ENCODE assay signal across 7 cellular contexts in the genomic region with DNA sequence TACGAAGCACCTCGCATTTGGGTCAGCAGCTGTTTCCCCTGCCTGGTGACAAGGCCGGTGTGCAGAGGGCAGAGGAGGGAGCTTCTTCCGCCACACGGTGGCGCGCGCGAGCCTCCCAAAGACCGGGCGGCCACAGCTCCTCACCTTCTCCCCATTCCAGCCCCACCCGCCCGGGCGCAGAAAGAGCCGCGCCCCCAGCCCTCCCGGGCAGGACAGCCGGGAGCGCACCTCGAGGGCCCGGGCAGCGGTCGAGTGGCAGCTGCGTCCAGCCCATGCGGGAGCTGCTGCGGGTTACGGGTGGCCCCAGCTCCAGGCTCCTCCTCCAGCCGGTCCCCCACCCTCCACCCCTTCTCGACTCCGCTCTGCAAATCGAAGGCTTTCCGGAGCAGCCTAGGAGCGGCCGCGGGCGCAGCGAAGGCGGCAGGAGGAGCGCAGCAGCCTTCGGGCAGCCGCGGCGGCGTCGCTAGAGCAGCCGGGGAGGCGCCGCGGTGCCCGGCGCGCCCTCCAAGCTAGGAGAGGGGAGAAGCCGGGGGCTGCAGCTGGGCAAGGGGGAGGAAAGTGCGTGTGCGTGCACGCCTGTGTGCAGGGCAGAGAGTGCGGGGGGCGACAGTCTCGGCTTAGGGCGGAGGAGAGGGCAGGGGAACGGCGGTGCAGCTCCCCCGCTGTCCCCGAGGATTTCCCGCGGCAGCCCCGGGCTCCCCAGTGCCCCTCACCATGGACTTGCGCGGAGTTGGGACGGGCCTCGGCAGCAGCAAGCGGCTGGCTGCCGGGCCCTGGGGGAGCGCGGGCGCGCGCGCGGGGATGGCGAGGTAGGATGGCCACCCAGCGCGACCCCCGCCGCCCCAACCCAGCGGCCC. TPM values are rescaled to one million over a fixed set of nuclear protein-coding genes. Genes with fewer than 3 reads are reported as not detected.
DNase-seq lines count a peak whose midpoint lies in the region; ATAC-seq, FAIRE-seq and TF ChIP-seq lines count a peak whose summit lies in the region.

CCDC85A (plus strand) TSS at position 348 of the 857 bp plus-strand sequence. CDS start 635 bp downstream, outside the sequence.

- H3K27me3 ChIP-seq in astrocyte (ENCODE audit: insufficient read depth, low read length): peaks cover 14% of the 10 kb centered on the region

- H3K9me3 Mint-ChIP-seq in astrocyte (ENCODE audit: unreplicated experiment): no peaks in the 10 kb centered on the region

- peak; percentile 97 for ATAC-seq in HG02763 (IDR thresholded peaks at IDR 0.05; ENCODE audit: unreplicated experiment)

- no peaks in the 10 kb centered on the region for H4K20me1 ChIP-seq in astrocyte (ENCODE audit: insufficient read depth, low read length)

- H3K27me3 Mint-ChIP-seq in astrocyte (ENCODE audit: low read depth, unreplicated experiment): peaks cover 45% of the 10 kb centered on the region

- peak within 1 kb of the TSS; percentile 60 for H3K27ac Mint-ChIP-seq in astrocyte (ENCODE audit: unreplicated experiment)

- H3K4me3 Mint-ChIP-seq in astrocyte (ENCODE audit: unreplicated experiment): peak within 1 kb of the TSS; percentile 77

- H3K4me1 Mint-ChIP-seq in astrocyte (ENCODE audit: low read depth, unreplicated experiment): peaks cover 11% of the 10 kb centered on the region

- peak within 1 kb of the TSS; percentile 91 for H3K4me2 ChIP-seq in astrocyte (ENCODE audit: low read length)

- peak; percentile 57 for TF ChIP-seq CTCF in astrocyte (IDR thresholded peaks at IDR 0.05; ENCODE audit: insufficient read depth, low read depth, low read length)

- H3K9me3 ChIP-seq in astrocyte (ENCODE audit: insufficient read depth, low read depth, low read length): no peaks in the 10 kb centered on the region

- H3K79me2 ChIP-seq in astrocyte (ENCODE audit: insufficient read depth, low read length): no peaks in the 10 kb centered on the region

- H2AFZ ChIP-seq in astrocyte (ENCODE audit: low read depth, low read length): peak within 1 kb of the TSS; percentile 81

- H3K36me3 Mint-ChIP-seq in astrocyte (ENCODE audit: low read depth, unreplicated experiment): no peaks in the 10 kb centered on the region

- FAIRE-seq in GM12892 (lab: Jason Lieb, UNC) (no peak), astrocyte (lab: Jason Lieb, UNC) (no peak)

- no peaks in the 10 kb centered on the region for H3K36me3 ChIP-seq in astrocyte (ENCODE audit: insufficient read depth, low read length)

- peak within 1 kb of the TSS; percentile 66 for H3K4me3 ChIP-seq in astrocyte (ENCODE audit: insufficient read depth, low read depth, low read length)

- no peak within 1 kb of the TSS for H3K27ac ChIP-seq in astrocyte (ENCODE audit: low read depth, low read length)

- peak; percentile 81 for DNase-seq in GM12892 (ENCODE audit: insufficient read length)
- DNase-seq in NCI-H1105 treated with DMSO at 0.1 percent for 48 hours (lab: John Stamatoyannopoulos, UW): peak; percentile 82
- peak; percentile 14 for DNase-seq in T follicular helper cell (ENCODE audit: low read depth)
- peak; percentile 67 for DNase-seq in astrocyte (ENCODE audit: low read depth)
- DNase-seq in hepatic stellate cell (ENCODE audit: low spot score): peak; percentile 84
- peak; percentile 78 for DNase-seq in putamen (ENCODE audit: low spot score)

- no peak for TF ChIP-seq POLR2A in GM12892 (IDR thresholded peaks at IDR 0.05; ENCODE audit: low read depth, low read length)

- peak within 1 kb of the TSS; percentile 27 for H3K9ac ChIP-seq in astrocyte (ENCODE audit: low read length)

- H3K4me1 ChIP-seq in astrocyte (ENCODE audit: insufficient read depth, low read length): peaks cover 7% of the 10 kb centered on the region

RNA-seq across cellular contexts. Expression of gene CCDC85A, which starts in this region (rescaled TPM):
- polyA plus RNA-seq in GM12892 (2012; ENCODE audit: missing spikeins): 0.11 TPM
- total RNA-seq in astrocyte: 6.1 and 8.9 TPM in 2 replicates

Comparison
In these comparisons a context has a peak if more than half of its experiments do, and no peak if none do; other contexts are left out.
1. DNase-seq: peak in every context shown above with its lines; median percentile 84 in hepatic stellate cell; 82 in NCI-H1105 treated with DMSO at 0.1 percent for 48 hours; 81 in GM12892; 78 in putamen; 67 in astrocyte; 14 in T follicular helper cell.